ENCODE assay signal across 8 cellular contexts in genomic region chr1:235079443-235079967, GRCh38. TPM values are rescaled to one million over a fixed set of nuclear protein-coding genes. Genes with fewer than 3 reads are reported as not detected.
DNase-seq lines count a peak whose midpoint lies in the region; ATAC-seq and TF ChIP-seq lines count a peak whose summit lies in the region.

No MANE protein-coding gene starts in this region.

- H3K4me3 ChIP-seq in endodermal cell (ENCODE audit: low read length) (no peak overlapping the region), retinal pigment epithelial cell (ENCODE audit: low read length) (no peak overlapping the region)

- ATAC-seq in HG02759 (IDR thresholded peaks at IDR 0.05; ENCODE audit: unreplicated experiment) = no peak

- no peak overlapping the region for H3K27ac Mint-ChIP-seq in endodermal cell
- H3K27ac Mint-ChIP-seq in activated CD4-positive, alpha-beta T cell treated with anti-CD3 and anti-CD28 coated beads, Interleukin-2, amount 10 ng/mL, durations not matched to agents 7 days and 5 days = no peak overlapping the region

- POLR2A ChIA-PET in activated CD4-positive, alpha-beta T cell treated with anti-CD3 and anti-CD28 coated beads, Interleukin-2, amount 10 ng/mL, durations not matched to agents 7 days and 5 days (lab: Charles Lee) = interaction anchor here (0.5 to 0.7 kb wide), 3 partner anchors 129 to 481 kb away, joined by 3 to 6 read pairs (median 4); no protein-coding TSS in a partner anchor

- H3K9me3 ChIP-seq in endodermal cell (ENCODE audit: control insufficient read depth, low read length) = no peaks in the 10 kb centered on the region

- H3K4me3 Mint-ChIP-seq in endodermal cell = no peak overlapping the region
- no peak overlapping the region for H3K4me3 Mint-ChIP-seq in activated CD4-positive, alpha-beta T cell treated with anti-CD3 and anti-CD28 coated beads, Interleukin-2, amount 10 ng/mL, durations not matched to agents 7 days and 5 days

- H3K4me1 Mint-ChIP-seq in endodermal cell = peaks cover 18% of the 10 kb centered on the region
- H3K4me1 Mint-ChIP-seq in activated CD4-positive, alpha-beta T cell treated with anti-CD3 and anti-CD28 coated beads, Interleukin-2, amount 10 ng/mL, durations not matched to agents 7 days and 5 days = peaks cover 48% of the 10 kb centered on the region

- in situ Hi-C loops in GM13977 (cut with MboI; ENCODE audit: low pct_unique_long_range_greater_than_20kb, low sequenced_read_pairs, unreplicated experiment) = loop anchor here (25.0 kb wide), 1 partner anchor 342 kb away; no protein-coding TSS in a partner anchor

- DNase-seq in GM13977 (ENCODE audit: low spot score) = peak; percentile 39
- DNase-seq in NCI-H146 treated with DMSO at 0.1 percent for 48 hours (lab: John Stamatoyannopoulos, UW; ENCODE audit: unreplicated experiment) = peak; percentile 62
- peak; percentile 66 for DNase-seq in endodermal cell
- DNase-seq in retinal pigment epithelial cell (ENCODE audit: low read depth) = no peak
- DNase-seq in middle frontal gyrus (ENCODE audit: extremely low spot score, low spot score) = no peak
- no peak for DNase-seq in central memory CD4-positive, alpha-beta T cell
- no peak for DNase-seq in activated CD4-positive, alpha-beta T cell treated with anti-CD3 and anti-CD28 coated beads, Interleukin-2, amount 10 ng/mL, durations not matched to agents 7 days and 5 days

- no peak overlapping the region for H3K27ac ChIP-seq in endodermal cell (ENCODE audit: low read depth, low read length)

- CTCF ChIA-PET in activated CD4-positive, alpha-beta T cell treated with anti-CD3 and anti-CD28 coated beads, Interleukin-2, amount 10 ng/mL, durations not matched to agents 7 days and 5 days (lab: Charles Lee) = interaction anchor here (1.1 to 1.7 kb wide), 5 partner anchors 9 to 580 kb away, joined by 3 to 6 read pairs (median 3); no protein-coding TSS in a partner anchor

- 65% methylated on average over 5 to 6 of the region's 6 CpGs for WGBS in endodermal cell (ENCODE audit: insufficient coverage in 1 of 2, insufficient read length in 1 of 2), 2 experiments

- H3K27me3 ChIP-seq in endodermal cell (ENCODE audit: control insufficient read depth, insufficient read depth, low read length, poor library complexity, severe bottlenecking) = no peaks in the 10 kb centered on the region

- no peak overlapping the region for H3K9ac ChIP-seq in endodermal cell (ENCODE audit: extremely low read depth, low read length, poor library complexity, severe bottlenecking)

- H3K27me3 Mint-ChIP-seq in endodermal cell (ENCODE audit: insufficient read depth) = no peaks in the 10 kb centered on the region
- no peaks in the 10 kb centered on the region for H3K27me3 Mint-ChIP-seq in activated CD4-positive, alpha-beta T cell treated with anti-CD3 and anti-CD28 coated beads, Interleukin-2, amount 10 ng/mL, durations not matched to agents 7 days and 5 days

- TF ChIP-seq CTCF in GM13977 (IDR thresholded peaks at IDR 0.05; ENCODE audit: extremely low read depth, insufficient read depth, missing control alignments) = no peak
- TF ChIP-seq CTCF in endodermal cell (conservative IDR thresholded peaks at IDR 0.05) = no peak
- peak; percentile 1 for TF ChIP-seq CTCF in retinal pigment epithelial cell (conservative IDR thresholded peaks at IDR 0.05; ENCODE audit: low read depth, low read length)

- H3K36me3 ChIP-seq in endodermal cell (ENCODE audit: control insufficient read depth, insufficient read depth, low read length) = no peaks in the 10 kb centered on the region

- no peaks in the 10 kb centered on the region for H3K9me3 Mint-ChIP-seq in endodermal cell
- H3K9me3 Mint-ChIP-seq in activated CD4-positive, alpha-beta T cell treated with anti-CD3 and anti-CD28 coated beads, Interleukin-2, amount 10 ng/mL, durations not matched to agents 7 days and 5 days = no peaks in the 10 kb centered on the region

- peaks cover 12% of the 10 kb centered on the region for H3K4me1 ChIP-seq in endodermal cell (ENCODE audit: control insufficient read depth, insufficient read depth, low read length)

- H3K36me3 Mint-ChIP-seq in endodermal cell (ENCODE audit: low read depth) = no peaks in the 10 kb centered on the region
- H3K36me3 Mint-ChIP-seq in activated CD4-positive, alpha-beta T cell treated with anti-CD3 and anti-CD28 coated beads, Interleukin-2, amount 10 ng/mL, durations not matched to agents 7 days and 5 days (ENCODE audit: low read depth) = no peaks in the 10 kb centered on the region

RNA-seq across cellular contexts. Expression of gene TOMM20, which starts 49.1 kb away (rescaled TPM):
- 100 to 1,000 TPM; 237 to 252 TPM for total RNA-seq in endodermal cell
- 237 TPM for polyA plus RNA-seq in endodermal cell (2013, experiment 1 of 2)
- polyA plus RNA-seq in endodermal cell (2013, experiment 2 of 2) = 220 TPM
- 10 to 100 TPM; 52.5 to 71.5 TPM for total RNA-seq in activated CD4-positive, alpha-beta T cell treated with anti-CD3 and anti-CD28 coated beads, Interleukin-2, amount 10 ng/mL, durations not matched to agents 7 days and 5 days

Comparison
In these comparisons a context has a peak if more than half of its experiments do, and no peak if none do; other contexts are left out.
1. DNase-seq: peak in GM13977 (single experiment), NCI-H146 treated with DMSO at 0.1 percent for 48 hours (single experiment) and endodermal cell (single experiment); none in retinal pigment epithelial cell (single experiment), middle frontal gyrus (single experiment), central memory CD4-positive, alpha-beta T cell (single experiment) and activated CD4-positive, alpha-beta T cell treated with anti-CD3 and anti-CD28 coated beads, Interleukin-2, amount 10 ng/mL, durations not matched to agents 7 days and 5 days (single experiment).